In genomic region chr20:3586111-3586510, GRCh38 we compare ENCODE assay signal across 8 cellular contexts.
"Had no signal": no experiment of that assay in that cellular context is flagged by ENCODE, and none has a peak within 500 bp of the region (broad histone marks: within the 10 kb centered on the region; RNA-seq: fewer than 3 reads in every experiment).

No MANE protein-coding gene starts in this region.

- FAIRE-seq: H1, H54, HTR-8/SVneo, K562 had no signal

- DNase-seq: H9, HCEC 1CT, IMR-90 had no signal

- H3K4me3 Mint-ChIP-seq: GM23338, H9 had no signal

- H3K4me3 ChIP-seq: GM23338, K562 had no signal

- H3K27ac Mint-ChIP-seq: GM23338, H9 had no signal

- H2AFZ ChIP-seq: GM23338 had no signal

- H3K4me1 Mint-ChIP-seq: GM23338, H9 had no signal

- ATAC-seq: GM23338, K562 had no signal

- H3K4me2 ChIP-seq: GM23338 had no signal

- H3K9me3 Mint-ChIP-seq: GM23338 had no signal
